Comparison of ENCODE assay signal across 8 cellular contexts in the genomic region with DNA sequence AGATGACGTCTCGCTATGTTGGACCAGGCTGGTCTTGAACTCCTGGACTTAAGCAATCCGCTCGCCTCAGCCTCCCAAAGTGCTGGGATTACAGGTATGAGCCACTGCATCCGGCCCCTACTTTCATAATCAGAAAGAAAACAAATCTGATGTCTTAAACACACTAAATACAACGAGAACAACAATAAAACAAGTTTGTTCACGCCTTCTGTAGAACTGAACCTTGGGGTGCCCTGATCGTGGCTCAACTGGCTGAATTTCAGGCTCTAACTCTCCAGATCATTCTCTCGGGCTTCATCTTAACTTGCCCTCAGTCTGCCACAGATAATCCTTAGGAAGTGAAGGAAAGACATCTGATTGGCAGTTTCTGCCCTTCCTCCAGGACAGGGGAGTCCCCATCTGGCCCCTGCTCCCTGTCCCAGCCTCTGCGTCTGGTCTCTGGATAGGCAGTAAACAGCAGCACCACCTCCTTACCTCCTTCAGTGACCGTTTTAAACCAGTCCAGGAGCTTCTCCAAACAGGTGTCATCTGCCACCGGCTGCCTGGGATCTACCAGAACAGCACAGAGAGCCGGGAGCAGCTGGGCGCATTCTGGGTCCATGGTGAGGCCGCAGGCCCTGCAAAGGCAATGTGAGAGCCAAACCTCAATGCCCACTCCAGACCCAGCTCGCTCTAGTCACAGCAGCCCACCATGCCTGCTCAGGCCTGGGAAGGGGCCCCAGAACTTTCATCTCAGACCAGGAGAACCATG. TPM values are rescaled to one million over a fixed set of nuclear protein-coding genes. Genes with fewer than 3 reads are reported as not detected.
DNase-seq lines count a peak whose midpoint lies in the region; ATAC-seq and TF ChIP-seq lines count a peak whose summit lies in the region.

No MANE protein-coding gene starts in this region.

- H3K4me1 ChIP-seq in esophagus squamous epithelium (peaks cover 17 to 60% (median 32%) of the 10 kb centered on the region in 3 donors), psoas muscle (peaks cover 23% of the 10 kb centered on the region)

- 47 to 55% methylated on average over 10 to 11 of the region's 16 CpGs for WGBS in esophagus squamous epithelium, 2 donors
- 61 to 78% (median 66%) methylated on average over 16 of the region's 16 CpGs for WGBS in psoas muscle, 3 donors

- H3K4me3 ChIP-seq in GM12865 (ENCODE audit: low read depth, low read length) (peak overlapping the region; percentile 67), esophagus squamous epithelium (peak overlapping the region; percentile 75 to 99 (median 83)), psoas muscle (peak overlapping the region; percentile 91)

- no peak for TF ChIP-seq CTCF in GM12865 (IDR thresholded peaks at IDR 0.05; ENCODE audit: insufficient read depth, low read depth, low read length, missing control alignments)
- no peak for TF ChIP-seq CTCF in esophagus squamous epithelium (IDR thresholded peaks at IDR 0.05)
- TF ChIP-seq CTCF in psoas muscle (IDR thresholded peaks at IDR 0.05): no peak

- TF ChIP-seq POLR2A in esophagus squamous epithelium (IDR thresholded peaks at IDR 0.05): no peak

- intact Hi-C loops in esophagus squamous epithelium (cut with DNase I): no loop called here
- intact Hi-C loops in psoas muscle (cut with DNase I): no loop called here

- H3K27ac ChIP-seq in esophagus squamous epithelium (peak overlapping the region; percentile 95 to 98 (median 97)), psoas muscle (peak overlapping the region; percentile 16)

- H3K36me3 ChIP-seq in esophagus squamous epithelium: peaks cover 0 to 33% (median 0%) of the 10 kb centered on the region in 3 donors
- H3K36me3 ChIP-seq in psoas muscle (ENCODE audit: insufficient read depth in 1 of 2, low read depth in 1 of 2): peaks cover 0 to 24% of the 10 kb centered on the region in 2 donors

- DNase-seq in GM12865 (ENCODE audit: low read depth): no peak
- peak; percentile 17 for DNase-seq in RKO (ENCODE audit: low spot score)
- no peak for DNase-seq in esophagus squamous epithelium (lab: John Stamatoyannopoulos, UW)
- DNase-seq in psoas muscle: peak in 1 of 2 donors; percentile 27
- no peak for DNase-seq in NCI-H510A treated with DMSO at 0.1 percent for 48 hours (lab: John Stamatoyannopoulos, UW)
- no peak for DNase-seq in NK-92 (lab: John Stamatoyannopoulos, UW; ENCODE audit: unreplicated experiment)
- no peak for DNase-seq in NCI-H2196 treated with DMSO at 0.1 percent for 48 hours (lab: John Stamatoyannopoulos, UW; ENCODE audit: unreplicated experiment)

- no peak for ATAC-seq in psoas muscle
- ATAC-seq in HG03354 (IDR thresholded peaks at IDR 0.05; ENCODE audit: poor library complexity, severe bottlenecking, unreplicated experiment): no peak

- H3K27me3 ChIP-seq in esophagus squamous epithelium: no peaks in the 10 kb centered on the region
- H3K27me3 ChIP-seq in psoas muscle (ENCODE audit: insufficient read depth in 3 of 3, low read length in 2 of 3): no peaks in the 10 kb centered on the region

- H3K9me3 ChIP-seq in esophagus squamous epithelium (no peaks in the 10 kb centered on the region), psoas muscle (no peaks in the 10 kb centered on the region)

RNA-seq across cellular contexts. Expression of gene BRAT1, which starts 1.3 kb away (rescaled TPM):
- 10 to 100 TPM; 15.5 to 28.3 (median 22.8) TPM for total RNA-seq in esophagus squamous epithelium
- total RNA-seq in psoas muscle: 10 to 100 TPM; 11.9 to 14.3 (median 12.5) TPM
- 10 to 100 TPM; 13.2 to 14.8 (median 14.4) TPM for polyA plus RNA-seq in psoas muscle

RNA-seq across cellular contexts. Expression of gene IQCE, which starts 4.8 kb away (rescaled TPM):
- total RNA-seq in esophagus squamous epithelium: 10 to 100 TPM in 1 of 4 donors, 1 to 10 TPM in 3; 4.5 to 10.6 (median 6.3) TPM
- total RNA-seq in psoas muscle: 1 to 10 TPM; 5.6 to 8.5 (median 7.1) TPM
- polyA plus RNA-seq in psoas muscle: 1 to 10 TPM; 2.4 to 9.6 (median 6.5) TPM

RNA-seq across cellular contexts. Expression of gene LFNG, which starts 34.4 kb away (rescaled TPM):
- total RNA-seq in esophagus squamous epithelium (10 to 100 TPM in 3 of 4 donors, 1 to 10 TPM in 1; 6.1 to 17.2 (median 11.9) TPM), psoas muscle (1 to 10 TPM; 2.4 to 3.0 (median 2.8) TPM)
- polyA plus RNA-seq in psoas muscle: 1 to 10 TPM; 1.3 to 2.1 (median 2.0) TPM
